23 cellular contexts compared by ENCODE assay signal in the genomic region with DNA sequence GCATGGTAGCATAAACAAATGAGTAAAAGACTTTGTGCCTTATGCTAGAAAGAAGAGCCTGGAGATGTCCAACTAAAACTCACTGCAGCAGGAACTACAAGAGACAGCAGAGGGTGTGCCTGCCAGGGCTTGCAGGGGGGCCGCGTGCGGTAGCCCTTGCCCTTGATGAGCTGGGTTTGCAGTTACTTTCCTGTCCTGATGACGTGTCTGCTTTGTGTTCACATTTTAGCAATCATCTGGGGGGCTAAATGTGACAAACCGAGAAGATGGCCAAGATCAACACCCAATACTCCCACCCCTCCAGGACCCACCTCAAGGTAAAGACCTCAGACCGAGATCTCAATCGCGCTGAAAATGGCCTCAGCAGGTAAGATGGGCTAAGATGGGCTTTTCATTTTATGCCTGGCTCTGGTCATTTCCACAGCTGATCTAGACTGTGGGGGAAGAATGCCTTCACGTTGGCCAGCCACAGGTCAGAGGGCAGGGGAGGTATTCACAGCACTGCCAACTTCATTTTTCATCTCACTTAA. TPM values are rescaled to one million over a fixed set of nuclear protein-coding genes. Genes with fewer than 3 reads are reported as not detected.
A peak's percentile ranks its signal among the peaks of the same experiment; 100 is the strongest.
DNase-seq lines count a peak whose midpoint lies in the region; ATAC-seq and TF ChIP-seq lines count a peak whose summit lies in the region.
"Had no signal": no experiment of that assay in that cellular context is flagged by ENCODE, and none has a peak within 500 bp of the region (broad histone marks: within the 10 kb centered on the region; RNA-seq: fewer than 3 reads in every experiment).

No MANE protein-coding gene starts in this region.

- no peak overlapping the region for H3K27ac Mint-ChIP-seq in natural killer cell treated with Interleukin-12 subunit alpha and Interleukin-12 subunit beta and Interleukin-15 and Interleukin-18, amount 100 ng/mL, for 72 hours
- no peak overlapping the region for H3K27ac Mint-ChIP-seq in natural killer cell
- no peak overlapping the region for H3K27ac Mint-ChIP-seq in nephron progenitor cell
- H3K27ac Mint-ChIP-seq: CD14-positive monocyte; CD4-positive, alpha-beta memory T cell; CD4-positive, CD25-positive, alpha-beta regulatory T cell; CD8-positive, alpha-beta memory T cell had no signal

- no peaks in the 10 kb centered on the region for H3K36me3 ChIP-seq in upper lobe of right lung
- H3K36me3 ChIP-seq in psoas muscle (ENCODE audit: insufficient read depth in 1 of 2, low read depth in 1 of 2) = no peaks in the 10 kb centered on the region
- H3K36me3 ChIP-seq: BE2C, BLaER1 had no signal

- H3K27ac ChIP-seq in upper lobe of right lung (no peak overlapping the region), psoas muscle (no peak overlapping the region)
- H3K27ac ChIP-seq: BLaER1 had no signal

- peak; percentile 34 for DNase-seq in natural killer cell treated with Interleukin-12 subunit alpha and Interleukin-12 subunit beta and Interleukin-15 and Interleukin-18, amount 100 ng/mL, for 72 hours (ENCODE audit: low spot score)
- DNase-seq in natural killer cell = no peak
- peak; percentile 29 for DNase-seq in islet precursor cell
- peak; percentile 53 for DNase-seq in mesenteric fat pad (ENCODE audit: low spot score)
- peak; percentile 9 for DNase-seq in upper lobe of right lung
- DNase-seq in psoas muscle = no peak
- DNase-seq in NCI-H187 (lab: John Stamatoyannopoulos, UW) = no peak
- no peak for DNase-seq in nephron progenitor cell
- DNase-seq: 8988T; ACHN; BE2C; C1 segment of cervical spinal cord; CD4-positive, alpha-beta memory T cell; CD4-positive, CD25-positive, alpha-beta regulatory T cell; CD8-positive, alpha-beta memory T cell; COR-L47; DMS 273 treated with DMSO at 0.1 percent for 48 hours; DMS79 treated with DMSO at 0.1 percent for 48 hours; GF-D8 had no signal

- H3K4me1 Mint-ChIP-seq in natural killer cell treated with Interleukin-12 subunit alpha and Interleukin-12 subunit beta and Interleukin-15 and Interleukin-18, amount 100 ng/mL, for 72 hours (ENCODE audit: low read depth in 2 of 2) = no peaks in the 10 kb centered on the region
- H3K4me1 Mint-ChIP-seq in natural killer cell = no peaks in the 10 kb centered on the region
- peaks cover 27% of the 10 kb centered on the region for H3K4me1 Mint-ChIP-seq in nephron progenitor cell
- H3K4me1 Mint-ChIP-seq: CD14-positive monocyte; CD4-positive, alpha-beta memory T cell; CD4-positive, CD25-positive, alpha-beta regulatory T cell; CD8-positive, alpha-beta memory T cell had no signal

- 88 to 90% (median 89%) methylated on average over 9 of the region's 9 CpGs for WGBS in psoas muscle, 3 donors

- H3K36me3 Mint-ChIP-seq in natural killer cell treated with Interleukin-12 subunit alpha and Interleukin-12 subunit beta and Interleukin-15 and Interleukin-18, amount 100 ng/mL, for 72 hours = no peaks in the 10 kb centered on the region
- no peaks in the 10 kb centered on the region for H3K36me3 Mint-ChIP-seq in natural killer cell
- H3K36me3 Mint-ChIP-seq in nephron progenitor cell (ENCODE audit: low read depth) = no peaks in the 10 kb centered on the region
- H3K36me3 Mint-ChIP-seq: CD14-positive monocyte; CD4-positive, alpha-beta memory T cell; CD4-positive, CD25-positive, alpha-beta regulatory T cell had no signal

- no peak for ATAC-seq in natural killer cell treated with Interleukin-12 subunit alpha and Interleukin-12 subunit beta and Interleukin-15 and Interleukin-18, amount 100 ng/mL, for 72 hours
- no peak for ATAC-seq in natural killer cell
- no peak for ATAC-seq in upper lobe of right lung
- no peak for ATAC-seq in psoas muscle

- H3K4me1 ChIP-seq in upper lobe of right lung = no peaks in the 10 kb centered on the region
- no peaks in the 10 kb centered on the region for H3K4me1 ChIP-seq in psoas muscle
- H3K4me1 ChIP-seq: BE2C, BLaER1 had no signal

- intact Hi-C loops in natural killer cell (cut with micrococcal nuclease) = no loop called here
- intact Hi-C loops in upper lobe of right lung (cut with DNase I) = loop anchor here (10.0 kb wide), 1 partner anchor 555 kb away; no protein-coding TSS in a partner anchor
- intact Hi-C loops in psoas muscle (cut with DNase I) = loop anchor here in 1 of 2 donors (10.0 kb wide), 1 partner anchor 95 kb away; no protein-coding TSS in a partner anchor

- no peak for TF ChIP-seq CTCF in natural killer cell (IDR thresholded peaks at IDR 0.05)
- no peak for TF ChIP-seq CTCF in upper lobe of right lung (IDR thresholded peaks at IDR 0.05)
- no peak for TF ChIP-seq CTCF in psoas muscle (IDR thresholded peaks at IDR 0.05)
- no peak for TF ChIP-seq CTCF in nephron progenitor cell (IDR thresholded peaks at IDR 0.05)

- H3K4me3 ChIP-seq in upper lobe of right lung (no peak overlapping the region), psoas muscle (no peak overlapping the region)
- H3K4me3 ChIP-seq: BLaER1 had no signal

- H3K27me3 ChIP-seq in upper lobe of right lung = peaks cover 2% of the 10 kb centered on the region
- no peaks in the 10 kb centered on the region for H3K27me3 ChIP-seq in psoas muscle (ENCODE audit: insufficient read depth in 3 of 3, low read length in 2 of 3)
- H3K27me3 ChIP-seq: BE2C, BLaER1 had no signal

- no peak overlapping the region for H3K4me3 Mint-ChIP-seq in natural killer cell treated with Interleukin-12 subunit alpha and Interleukin-12 subunit beta and Interleukin-15 and Interleukin-18, amount 100 ng/mL, for 72 hours
- H3K4me3 Mint-ChIP-seq in natural killer cell = no peak overlapping the region
- H3K4me3 Mint-ChIP-seq in nephron progenitor cell = no peak overlapping the region
- H3K4me3 Mint-ChIP-seq: CD14-positive monocyte; CD4-positive, alpha-beta memory T cell; CD4-positive, CD25-positive, alpha-beta regulatory T cell; CD8-positive, alpha-beta memory T cell had no signal

- H3K27me3 Mint-ChIP-seq in natural killer cell treated with Interleukin-12 subunit alpha and Interleukin-12 subunit beta and Interleukin-15 and Interleukin-18, amount 100 ng/mL, for 72 hours = peaks cover 29 to 36% of the 10 kb centered on the region in 2 donors
- H3K27me3 Mint-ChIP-seq in natural killer cell (ENCODE audit: low read depth in 2 of 2) = peaks cover 23 to 45% of the 10 kb centered on the region in 2 donors
- H3K27me3 Mint-ChIP-seq in nephron progenitor cell (ENCODE audit: low read depth, poor library complexity) = peaks cover 6% of the 10 kb centered on the region

- H3K9me3 Mint-ChIP-seq in natural killer cell treated with Interleukin-12 subunit alpha and Interleukin-12 subunit beta and Interleukin-15 and Interleukin-18, amount 100 ng/mL, for 72 hours = no peaks in the 10 kb centered on the region
- H3K9me3 Mint-ChIP-seq in natural killer cell (no peaks in the 10 kb centered on the region), nephron progenitor cell (peaks cover 14% of the 10 kb centered on the region)

- H3K9me3 ChIP-seq in upper lobe of right lung = no peaks in the 10 kb centered on the region
- H3K9me3 ChIP-seq in psoas muscle = no peaks in the 10 kb centered on the region
- H3K9me3 ChIP-seq: BE2C had no signal

RNA-seq across cellular contexts. Expression of a gene that starts 23.5 kb away (rescaled TPM):
- total RNA-seq in natural killer cell treated with Interleukin-12 subunit alpha and Interleukin-12 subunit beta and Interleukin-15 and Interleukin-18, amount 100 ng/mL, for 72 hours = not detected
- total RNA-seq in natural killer cell (not detected), mesenteric fat pad (1.1 TPM), upper lobe of right lung (0.17 TPM), psoas muscle (not detected)
- under 1 TPM in 1 of 3 donors, not detected in 2; 0.03 TPM for polyA plus RNA-seq in psoas muscle
- total RNA-seq: A673; CD4-positive, alpha-beta memory T cell; CD4-positive, CD25-positive, alpha-beta regulatory T cell; CD8-positive, alpha-beta memory T cell had no signal
- polyA plus RNA-seq: AG04450; CD14-positive monocyte; CD4-positive, alpha-beta memory T cell; CD4-positive, CD25-positive, alpha-beta regulatory T cell; CD8-positive, alpha-beta memory T cell had no signal

Comparison
In these comparisons a context has a peak if more than half of its experiments do, and no peak if none do; other contexts are left out.
1. DNase-seq: peak in natural killer cell treated with Interleukin-12 subunit alpha and Interleukin-12 subunit beta and Interleukin-15 and Interleukin-18, amount 100 ng/mL, for 72 hours (single experiment), islet precursor cell (single experiment), mesenteric fat pad (single experiment) and upper lobe of right lung (single experiment); none in natural killer cell (single experiment), psoas muscle (0 of 2), NCI-H187 (0 of 2) and nephron progenitor cell (single experiment).